In genomic region chr21:26167593-26167992, GRCh38 we compare ENCODE assay signal across 10 cellular contexts. TPM values are rescaled to one million over a fixed set of nuclear protein-coding genes. Genes with fewer than 3 reads are reported as not detected.
DNase-seq lines count a peak whose midpoint lies in the region; ATAC-seq and TF ChIP-seq lines count a peak whose summit lies in the region.
"Had no signal": no experiment of that assay in that cellular context is flagged by ENCODE, and none has a peak within 500 bp of the region (broad histone marks: within the 10 kb centered on the region; RNA-seq: fewer than 3 reads in every experiment).

No MANE protein-coding gene starts in this region.

- H3K27me3 Mint-ChIP-seq in brain = peaks cover 8% of the 10 kb centered on the region

- peaks cover 4 to 55% (median 38%) of the 10 kb centered on the region in 4 donors for H3K4me1 ChIP-seq in liver (ENCODE audit: control insufficient read depth in 4 of 4, insufficient read depth in 4 of 4, low read length in 3 of 4)
- peaks cover 22% of the 10 kb centered on the region for H3K4me1 ChIP-seq in stomach smooth muscle (ENCODE audit: control insufficient read depth, insufficient read depth, low read length)

- no peak for TF ChIP-seq RAD21 in liver (IDR thresholded peaks at IDR 0.05)

- H3K9me3 ChIP-seq in liver (ENCODE audit: control insufficient read depth in 4 of 4, low read length in 3 of 4) (no peaks in the 10 kb centered on the region), stomach smooth muscle (ENCODE audit: control insufficient read depth in 2 of 2, low read length in 2 of 2) (no peaks in the 10 kb centered on the region)

- H3K9ac ChIP-seq in liver (ENCODE audit: low read depth in 1 of 2, low read length in 2 of 2) (peak overlapping the region; percentile 36 to 57), stomach smooth muscle (ENCODE audit: low read length in 2 of 2) (peak overlapping the region in 1 of 2 donors; percentile 47)

- H3K36me3 ChIP-seq in liver (ENCODE audit: control insufficient read depth in 4 of 4, insufficient read depth in 3 of 4, low read depth in 1 of 4, low read length in 3 of 4) (no peaks in the 10 kb centered on the region), stomach smooth muscle (ENCODE audit: control insufficient read depth in 2 of 2, insufficient read depth in 2 of 2, low read length in 2 of 2) (no peaks in the 10 kb centered on the region)

- WGBS in liver = 54% methylated on average over 9 of the region's 9 CpGs

- H3K4me1 Mint-ChIP-seq in brain = peaks cover 65% of the 10 kb centered on the region

- H3K9me3 Mint-ChIP-seq in brain = peaks cover 0 to 2% (median 0%) of the 10 kb centered on the region in 5 experiments
- H3K9me3 Mint-ChIP-seq: central memory CD8-positive, alpha-beta T cell had no signal

- DNase-seq in DMS153 treated with DMSO at 0.1 percent for 48 hours (lab: John Stamatoyannopoulos, UW; ENCODE audit: unreplicated experiment) = peak; percentile 26
- no peak for DNase-seq in DMS153 (lab: John Stamatoyannopoulos, UW)
- DNase-seq in kidney glomerular epithelial cell (lab: John Stamatoyannopoulos, UW) = no peak
- DNase-seq in left colon = no peak
- DNase-seq: GOT3 had no signal

- H3K27me3 ChIP-seq in liver (ENCODE audit: control insufficient read depth in 4 of 4, insufficient read depth in 4 of 4, low read length in 3 of 4) (no peaks in the 10 kb centered on the region), stomach smooth muscle (ENCODE audit: control insufficient read depth in 1 of 2, insufficient read depth in 2 of 2, low read length in 2 of 2) (no peaks in the 10 kb centered on the region)

- peak overlapping the region; percentile 91 to 98 (median 97) for H3K4me3 Mint-ChIP-seq in brain
- H3K4me3 Mint-ChIP-seq: central memory CD8-positive, alpha-beta T cell had no signal

- ATAC-seq in left colon (no peak), HG03520 (IDR thresholded peaks at IDR 0.05; ENCODE audit: unreplicated experiment) (no peak)

- H3K36me3 Mint-ChIP-seq in brain = peaks cover 6% of the 10 kb centered on the region

- TF ChIP-seq CTCF in brain (conservative IDR thresholded peaks at IDR 0.05) (no peak), liver (IDR thresholded peaks at IDR 0.05; ENCODE audit: low read depth, low read length, missing input control) (no peak)

- H3K4me3 ChIP-seq in liver (ENCODE audit: low read depth in 1 of 3, low read length in 3 of 3) (no peak overlapping the region), stomach smooth muscle (ENCODE audit: low read length in 2 of 2) (peak overlapping the region; percentile 24 to 26)

- H3K27ac Mint-ChIP-seq in brain = peak overlapping the region; percentile 33 to 99 (median 99)

- intact Hi-C loops in left colon (cut with DNase I, micrococcal nuclease) = loop anchor here in 1 of 2 donors (10.0 kb wide), 1 partner anchor 433 kb away; the partner anchor contains the start of genes ATP5PF and GABPA

- peak overlapping the region; percentile 42 to 60 for H3K27ac ChIP-seq in liver (ENCODE audit: low read depth in 1 of 2, low read length in 2 of 2)
- no peak overlapping the region for H3K27ac ChIP-seq in stomach smooth muscle (ENCODE audit: low read length)

TF ChIP-seq in liver, 16 proteins besides CTCF, POLR2A, EP300 and RAD21:
- TF ChIP-seq MAX (IDR thresholded peaks at IDR 0.05) (no peak), SP1 (IDR thresholded peaks at IDR 0.05) (no peak), YY1 (IDR thresholded peaks at IDR 0.05) (no peak), EGR1 (IDR thresholded peaks at IDR 0.05; ENCODE audit: low read depth in 2 of 2) (no peak), FOXA1 (IDR thresholded peaks at IDR 0.05) (no peak), TAF1 (conservative IDR thresholded peaks at IDR 0.05) (no peak), GABPA (IDR thresholded peaks at IDR 0.05 in 1 of 2, conservative IDR thresholded peaks at IDR 0.05 in 1 of 2) (no peak), JUND (IDR thresholded peaks at IDR 0.05) (no peak), NR2F2 (IDR thresholded peaks at IDR 0.05) (no peak), ZBTB33 (IDR thresholded peaks at IDR 0.05) (no peak), REST (IDR thresholded peaks at IDR 0.05) (no peak), HNF4A (conservative IDR thresholded peaks at IDR 0.05) (no peak), RXRA (IDR thresholded peaks at IDR 0.05) (no peak)

RNA-seq across cellular contexts. Expression of gene APP, which starts 3.0 kb away (rescaled TPM):
- polyA plus RNA-seq in brain (ENCODE audit: insufficient read depth, low read depth, low replicate concordance) (1,114 TPM), liver (100 to 1,000 TPM in 1 of 2 donors, 10 to 100 TPM in 1; 24.9 to 166 TPM)
- total RNA-seq in liver (100 to 1,000 TPM in 1 of 2 donors, 10 to 100 TPM in 1; 57.0 to 201 TPM), left colon (100 to 1,000 TPM; 884 to 960 TPM)

Comparison
In these comparisons a context has a peak if more than half of its experiments do, and no peak if none do; other contexts are left out.
1. H3K4me3 ChIP-seq: peak in stomach smooth muscle (2 of 2); none in liver (0 of 3).
2. RNA of gene APP, which starts 3.0 kb away (total RNA-seq): 884 to 960 TPM in left colon; 57.0 to 201 TPM in liver; every median in the first group is over 4 times any median in the second.